In genomic region chr17:49193513-49194296, GRCh38 we compare ENCODE assay signal across 8 cellular contexts. TPM values are rescaled to one million over a fixed set of nuclear protein-coding genes. Genes with fewer than 3 reads are reported as not detected.
DNase-seq lines count a peak whose midpoint lies in the region; ATAC-seq and TF ChIP-seq lines count a peak whose summit lies in the region.

No MANE protein-coding gene starts in this region.

- H3K36me3 Mint-ChIP-seq in Caco-2 (ENCODE audit: insufficient read depth, unreplicated experiment) = peaks cover 18% of the 10 kb centered on the region

- H3K4me1 ChIP-seq in Caco-2 (peaks cover 9% of the 10 kb centered on the region), NT2/D1 (ENCODE audit: insufficient read depth, insufficient read length) (no peaks in the 10 kb centered on the region), ascending aorta (peaks cover 0 to 3% of the 10 kb centered on the region in 2 donors), hepatocyte (ENCODE audit: insufficient read depth) (no peaks in the 10 kb centered on the region), prostate gland (replicated peaks) (no peaks in the 10 kb centered on the region)

- H3K4me3 ChIP-seq in Caco-2 (ENCODE audit: low read depth, low read length) = peak overlapping the region; percentile 72
- peak overlapping the region; percentile 91 for H3K4me3 ChIP-seq in H7 (ENCODE audit: insufficient read depth, low read depth, low read length)
- peak overlapping the region; percentile 76 for H3K4me3 ChIP-seq in NT2/D1 (ENCODE audit: insufficient read length, low read depth)
- H3K4me3 ChIP-seq in ascending aorta = peak overlapping the region; percentile 58 to 76
- H3K4me3 ChIP-seq in hepatocyte = peak overlapping the region; percentile 30
- H3K4me3 ChIP-seq in prostate gland = peak overlapping the region; percentile 68 to 79

- no peaks in the 10 kb centered on the region for H3K27me3 Mint-ChIP-seq in Caco-2 (ENCODE audit: insufficient read depth, unreplicated experiment)

- H3K9me2 ChIP-seq in hepatocyte (replicated peaks; ENCODE audit: insufficient read depth) = no peaks in the 10 kb centered on the region

- TF ChIP-seq POLR2A in prostate gland (IDR thresholded peaks at IDR 0.05) = peak; percentile 17

- DNase-seq in Caco-2 (peak; percentile 71 to 79), H7 (peak; percentile 65), NT2/D1 (ENCODE audit: low read depth, low spot score) (no peak), ascending aorta (ENCODE audit: low spot score in 2 of 2) (peak in 1 of 2 donors; percentile 82), hepatocyte (ENCODE audit: low spot score) (peak; percentile 71), prostate gland (ENCODE audit: low spot score) (peak; percentile 43), KG1 (lab: John Stamatoyannopoulos, UW) (no peak)

- intact Hi-C loops in Caco-2 (cut with micrococcal nuclease; ENCODE audit: unreplicated experiment) (loop anchor here (2.0 to 10.0 kb wide), 5 partner anchors 61 to 301 kb away; partner anchors contain the start of genes ATP5MC1, B4GALNT2 and IGF2BP1), ascending aorta (cut with DNase I) (loop anchor here (10.0 kb wide), 2 partner anchors 221 to 1139 kb away; partner anchors contain the start of gene PHB1), prostate gland (cut with DNase I) (loop anchor here (10.0 kb wide), 2 partner anchors 201 to 1349 kb away; partner anchors contain the start of gene SCRN2)

- H3K4me3 Mint-ChIP-seq in Caco-2 (ENCODE audit: unreplicated experiment) = peak overlapping the region; percentile 73

- H3K36me3 ChIP-seq in Caco-2 (ENCODE audit: control insufficient read depth, insufficient read depth, low read length) (no peaks in the 10 kb centered on the region), H7 (replicated peaks; ENCODE audit: control insufficient read depth, insufficient read depth, low read length) (no peaks in the 10 kb centered on the region), NT2/D1 (ENCODE audit: insufficient read depth, insufficient read length, low read length) (no peaks in the 10 kb centered on the region), ascending aorta (no peaks in the 10 kb centered on the region), hepatocyte (replicated peaks; ENCODE audit: insufficient read depth, low read depth) (no peaks in the 10 kb centered on the region), prostate gland (no peaks in the 10 kb centered on the region)

- H3K79me2 ChIP-seq in hepatocyte = no peaks in the 10 kb centered on the region

- H3K27ac ChIP-seq in ascending aorta (peak overlapping the region; percentile 92 to 99), hepatocyte (peak overlapping the region; percentile 76), prostate gland (peak overlapping the region; percentile 95 to 97)

- H3K9ac ChIP-seq in NT2/D1 (ENCODE audit: insufficient read length, low read depth) = peak overlapping the region; percentile 82

- peak overlapping the region; percentile 94 for H3K4me2 ChIP-seq in hepatocyte

- H3K27ac Mint-ChIP-seq in Caco-2 (ENCODE audit: unreplicated experiment) = peak overlapping the region; percentile 95

- 6% methylated on average over 19 of the region's 21 CpGs for WGBS in hepatocyte (ENCODE audit: low lambda C conversion rate, missing lambda C conversion rate)
- 3% methylated on average over 21 of the region's 21 CpGs for WGBS in prostate gland

- ATAC-seq in HG03280 (IDR thresholded peaks at IDR 0.05; ENCODE audit: unreplicated experiment) = no peak

- H3K27me3 ChIP-seq in Caco-2 (replicated peaks; ENCODE audit: control insufficient read depth, insufficient read depth, low read length) (no peaks in the 10 kb centered on the region), H7 (ENCODE audit: control insufficient read depth, insufficient read depth, low read length) (no peaks in the 10 kb centered on the region), NT2/D1 (ENCODE audit: insufficient read depth, insufficient read length) (no peaks in the 10 kb centered on the region), ascending aorta (no peaks in the 10 kb centered on the region), hepatocyte (no peaks in the 10 kb centered on the region), prostate gland (replicated peaks; ENCODE audit: insufficient read depth) (no peaks in the 10 kb centered on the region)

- TF ChIP-seq CTCF in Caco-2 (IDR thresholded peaks at IDR 0.05; ENCODE audit: insufficient read depth in 1 of 2, low read depth in 1 of 2, low read length in 1 of 2, severe bottlenecking in 1 of 2, unreplicated experiment in 1 of 2) (no peak), ascending aorta (IDR thresholded peaks at IDR 0.05) (no peak), hepatocyte (IDR thresholded peaks at IDR 0.05; ENCODE audit: poor library complexity) (no peak), prostate gland (IDR thresholded peaks at IDR 0.05) (no peak)

- H3K4me1 Mint-ChIP-seq in Caco-2 (ENCODE audit: low read depth, unreplicated experiment) = peaks cover 14% of the 10 kb centered on the region

- CTCF ChIA-PET in Caco-2 (lab: Charles Lee) = interaction anchor here (0.6 to 1.5 kb wide), 2 partner anchors 31 to 35 kb away, joined by 6 read pairs; no protein-coding TSS in a partner anchor

- POLR2A ChIA-PET in Caco-2 (lab: Charles Lee) = interaction anchor here (1.1 kb wide), 1 partner anchor 249 kb away, joined by 4 read pairs; the partner anchor contains the start of gene SNF8

- no TSS peak for BruUV-seq in Caco-2 (replicated peaks; lab: Mats Ljungman, UMichigan)

- no peaks in the 10 kb centered on the region for H3K9me3 ChIP-seq in Caco-2
- no peaks in the 10 kb centered on the region for H3K9me3 ChIP-seq in NT2/D1 (ENCODE audit: insufficient read depth, low read length)
- H3K9me3 ChIP-seq in ascending aorta = no peaks in the 10 kb centered on the region
- no peaks in the 10 kb centered on the region for H3K9me3 ChIP-seq in hepatocyte (ENCODE audit: low read depth)
- no peaks in the 10 kb centered on the region for H3K9me3 ChIP-seq in prostate gland

- peak overlapping the region; percentile 95 for H2AFZ ChIP-seq in hepatocyte

- no peaks in the 10 kb centered on the region for H3K9me3 Mint-ChIP-seq in Caco-2 (ENCODE audit: unreplicated experiment)

- H4K20me1 ChIP-seq in hepatocyte (ENCODE audit: insufficient read depth, poor library complexity, severe bottlenecking) = no peaks in the 10 kb centered on the region

RNA-seq across cellular contexts. Expression of gene GNGT2, which starts 16.7 kb away (rescaled TPM):
- total RNA-seq in Caco-2 (2022) (not detected in 2 replicates), ascending aorta (not detected), hepatocyte (0.96 TPM in 1 of 2 replicates, not detected in the other), prostate gland (1 to 10 TPM in 1 of 2 donors, not detected in 1; 3.1 TPM)
- 0.30 TPM in 1 of 2 replicates, not detected in the other for total RNA-seq in H7 (2014; rRNA removed; shearing (Covaris generic))
- 0.92 TPM in 1 of 2 replicates, not detected in the other for polyA plus RNA-seq in hepatocyte

RNA-seq across cellular contexts. Expression of gene ABI3, which starts 16.8 kb away (rescaled TPM):
- total RNA-seq in Caco-2 (2022) (not detected in 2 replicates), ascending aorta (35.1 TPM), hepatocyte (0.13 and 0.52 TPM in 2 replicates), prostate gland (1 to 10 TPM; 3.0 to 9.0 TPM)
- 1.9 and 2.7 TPM in 2 replicates for total RNA-seq in H7 (2014; rRNA removed; shearing (Covaris generic))
- 0.29 and 0.43 TPM in 2 replicates for polyA plus RNA-seq in hepatocyte

RNA-seq across cellular contexts. Expression of gene PHOSPHO1, which starts 36.9 kb away (rescaled TPM):
- total RNA-seq in Caco-2 (2022) (0.44 and 0.48 TPM in 2 replicates), ascending aorta (not detected), hepatocyte (not detected in 2 replicates), prostate gland (1 to 10 TPM in 1 of 2 donors, under 1 TPM in 1; 0.55 to 6.3 TPM)
- 0.69 and 0.78 TPM in 2 replicates for total RNA-seq in H7 (2014; rRNA removed; shearing (Covaris generic))
- 0.54 TPM in 1 of 2 replicates, not detected in the other for polyA plus RNA-seq in hepatocyte

Comparison
In these comparisons a context has a peak if more than half of its experiments do, and no peak if none do; other contexts are left out.
1. DNase-seq: peak in Caco-2 (2 of 2), H7 (single experiment), hepatocyte (single experiment) and prostate gland (single experiment); none in NT2/D1 (single experiment) and KG1 (single experiment).
2. H3K4me3 ChIP-seq: peak in every context shown above with its lines; median percentile 91 in H7; 76 in NT2/D1; 74 in prostate gland; 72 in Caco-2; 67 in ascending aorta; 30 in hepatocyte.
3. Peak in every context shown above with its lines, with median percentiles within 50 percentile points of each other: H3K27ac ChIP-seq.